15 cellular contexts compared by ENCODE assay signal in the genomic region with DNA sequence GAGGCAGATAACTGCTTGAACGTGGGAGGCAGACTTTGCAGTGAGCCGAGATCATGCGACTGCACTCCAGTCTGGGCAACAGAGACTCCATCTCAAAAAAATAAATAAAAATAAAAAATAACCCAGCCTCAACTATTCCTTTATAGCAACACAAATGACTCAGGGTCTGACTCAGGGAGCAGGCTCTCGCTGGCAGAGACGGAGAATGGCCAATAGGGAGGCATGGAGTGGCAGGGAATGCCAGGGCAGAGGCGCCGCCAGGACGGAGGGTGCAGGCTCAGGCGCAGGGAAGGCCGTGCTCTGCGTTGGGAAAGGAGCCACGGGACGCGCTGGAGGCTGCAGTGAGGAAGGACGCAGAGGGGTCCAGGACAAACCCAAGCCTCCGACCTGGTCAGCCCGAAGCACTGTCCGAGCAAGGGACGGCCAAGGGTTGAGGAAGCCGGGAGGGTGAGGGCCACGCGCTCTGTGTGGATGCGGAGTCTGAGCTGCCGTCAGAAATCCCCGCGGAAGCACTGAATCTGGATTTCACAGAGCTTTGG. TPM values are rescaled to one million over a fixed set of nuclear protein-coding genes. Genes with fewer than 3 reads are reported as not detected.
DNase-seq lines count a peak whose midpoint lies in the region; ATAC-seq and TF ChIP-seq lines count a peak whose summit lies in the region.
"Had no signal": no experiment of that assay in that cellular context is flagged by ENCODE, and none has a peak within 500 bp of the region (broad histone marks: within the 10 kb centered on the region; RNA-seq: fewer than 3 reads in every experiment).

No MANE protein-coding gene starts in this region.

- no peak overlapping the region for H3K27ac ChIP-seq in mammary epithelial cell (ENCODE audit: insufficient read depth, low read depth, low read length)
- H3K27ac ChIP-seq: cardiac muscle cell, neutrophil had no signal

- no peaks in the 10 kb centered on the region for H3K79me2 ChIP-seq in mammary epithelial cell (ENCODE audit: insufficient read depth, low read length)

- H2AFZ ChIP-seq in mammary epithelial cell (ENCODE audit: low read depth, low read length), result no peak overlapping the region

- intact Hi-C loops in mammary epithelial cell (cut with micrococcal nuclease), result no loop called here

- in situ Hi-C loops in Caki2 (cut with HindIII; ENCODE audit: low pct_unique_long_range_greater_than_20kb, low sequenced_read_pairs), result no loop called here
- in situ Hi-C loops in mammary epithelial cell (cut with MboI; ENCODE audit: low sequenced_read_pairs in 2 of 2), result no loop called here

- H3K9ac ChIP-seq in mammary epithelial cell (ENCODE audit: insufficient read depth, low read length), result no peak overlapping the region

- H3K4me2 ChIP-seq in mammary epithelial cell (ENCODE audit: insufficient read depth, low read depth, low read length), result no peak overlapping the region

- no TSS peak for BruUV-seq in mammary epithelial cell (replicated peaks; lab: Mats Ljungman, UMichigan)

- H3K27me3 ChIP-seq in mammary epithelial cell (ENCODE audit: insufficient read depth, low read length), result no peaks in the 10 kb centered on the region
- H3K27me3 ChIP-seq: cardiac muscle cell, neutrophil had no signal

- TF ChIP-seq CTCF in mammary epithelial cell (conservative IDR thresholded peaks at IDR 0.05 in 1 of 2, IDR thresholded peaks at IDR 0.05 in 1 of 2; ENCODE audit: extremely low read depth in 1 of 2, insufficient read depth in 1 of 2, low read depth in 1 of 2, low read length in 2 of 2), result no peak
- no peak for TF ChIP-seq CTCF in omental fat pad (IDR thresholded peaks at IDR 0.05)

- H4K20me1 ChIP-seq in mammary epithelial cell (ENCODE audit: insufficient read depth, low read length), result peaks cover 5% of the 10 kb centered on the region

- CTCF ChIA-PET in mammary epithelial cell (lab: Charles Lee; ENCODE audit: low non-redundant PET), result no interaction called here

- H3K9me3 ChIP-seq in mammary epithelial cell (replicated peaks; ENCODE audit: insufficient read depth, low read length), result no peaks in the 10 kb centered on the region
- H3K9me3 ChIP-seq: neutrophil had no signal

- ATAC-seq in omental fat pad (ENCODE audit: low FRiP score) (peak; percentile 19), HG02840 (IDR thresholded peaks at IDR 0.05; ENCODE audit: low FRiP score, unreplicated experiment) (no peak), HG03565 (IDR thresholded peaks at IDR 0.05; ENCODE audit: unreplicated experiment) (no peak), GM19395 (IDR thresholded peaks at IDR 0.05; ENCODE audit: unreplicated experiment) (no peak)
- ATAC-seq: CD8-positive, alpha-beta T cell had no signal

- 91% methylated on average over 20 of the region's 26 CpGs for WGBS in mammary epithelial cell (ENCODE audit: low coverage, missing lambda C conversion rate)

- dilution Hi-C loops in mammary epithelial cell (cut with HindIII; ENCODE audit: low sequenced_read_pairs), result no loop called here

- peaks cover 5% of the 10 kb centered on the region for H3K36me3 ChIP-seq in mammary epithelial cell (ENCODE audit: insufficient read depth, low read length)

- H3K4me1 ChIP-seq in mammary epithelial cell (ENCODE audit: insufficient read depth, low read length), result no peaks in the 10 kb centered on the region

- no peak overlapping the region for H3K4me3 ChIP-seq in mammary epithelial cell (replicated peaks in 1 of 3; ENCODE audit: insufficient read depth in 1 of 3, low read depth in 2 of 3, low read length in 3 of 3)
- H3K4me3 ChIP-seq: cardiac muscle cell had no signal

- peak; percentile 86 for DNase-seq in Caki2 (ENCODE audit: low read depth)
- DNase-seq in NCI-H226, result peak; percentile 34
- DNase-seq in mammary epithelial cell, result peak; percentile 17
- DNase-seq in omental fat pad (ENCODE audit: low spot score), result no peak
- DNase-seq in NCI-H69 (lab: John Stamatoyannopoulos, UW), result no peak
- DNase-seq: CD8-positive, alpha-beta T cell; NCI-H1417; NCI-H526; stimulated activated CD8-positive, alpha-beta memory T cell treated with anti-CD3 and anti-CD28 coated beads, Interleukin-4, amount 100 ng/mL, for 48 hours; T-helper 9 cell had no signal

RNA-seq across cellular contexts. Expression of gene PKD1, which starts 40.3 kb away (rescaled TPM):
- 37.4 and 84.9 TPM in 2 replicates for total RNA-seq in Caki2 (2014; rRNA removed; shearing (Covaris generic); ENCODE audit: low replicate concordance)
- total RNA-seq in mammary epithelial cell (100 to 1,000 TPM; 119 to 133 TPM), omental fat pad (100 to 1,000 TPM in 2 of 4 donors, 10 to 100 TPM in 2; 86.4 to 214 (median 121) TPM)
- polyA plus RNA-seq in mammary epithelial cell, result 28.4 TPM
- polyA minus RNA-seq in mammary epithelial cell, result 17.7 TPM

RNA-seq across cellular contexts. Expression of gene TSC2, which starts 47.6 kb away (rescaled TPM):
- 22.3 and 31.5 TPM in 2 replicates for total RNA-seq in Caki2 (2014; rRNA removed; shearing (Covaris generic); ENCODE audit: low replicate concordance)
- total RNA-seq in mammary epithelial cell (10 to 100 TPM; 56.2 to 92.0 TPM), omental fat pad (10 to 100 TPM; 30.0 to 59.4 (median 35.9) TPM)
- polyA plus RNA-seq in mammary epithelial cell, result 33.9 TPM
- 155 TPM for polyA minus RNA-seq in mammary epithelial cell

RNA-seq across cellular contexts. Expression of gene NTHL1, which starts 47.8 kb away (rescaled TPM):
- total RNA-seq in Caki2 (2014; rRNA removed; shearing (Covaris generic); ENCODE audit: low replicate concordance), result 129 and 148 TPM in 2 replicates
- total RNA-seq in mammary epithelial cell (10 to 100 TPM; 11.3 to 23.2 TPM), omental fat pad (10 to 100 TPM in 3 of 4 donors, 1 to 10 TPM in 1; 7.1 to 18.1 (median 10.9) TPM)
- 21.3 TPM for polyA plus RNA-seq in mammary epithelial cell
- polyA minus RNA-seq in mammary epithelial cell, result 13.9 TPM

RNA-seq across cellular contexts. Expression of gene RAB26, which starts 53.0 kb away (rescaled TPM):
- 8.9 and 9.5 TPM in 2 replicates for total RNA-seq in Caki2 (2014; rRNA removed; shearing (Covaris generic); ENCODE audit: low replicate concordance)
- total RNA-seq in mammary epithelial cell (1 to 10 TPM in 1 of 2 donors, under 1 TPM in 1; 0.33 to 1.0 TPM), omental fat pad (1 to 10 TPM in 2 of 4 donors, under 1 TPM in 1, not detected in 1; 0.19 to 2.0 (median 1.1) TPM)
- polyA plus RNA-seq in mammary epithelial cell, result 0.80 TPM
- 0.21 TPM for polyA minus RNA-seq in mammary epithelial cell
- total RNA-seq: CD8-positive, alpha-beta T cell had no signal

Comparison
In these comparisons a context has a peak if more than half of its experiments do, and no peak if none do; other contexts are left out.
1. DNase-seq: peak in Caki2 (single experiment), NCI-H226 (single experiment) and mammary epithelial cell (single experiment); none in omental fat pad (single experiment) and NCI-H69 (single experiment).